16 cellular contexts compared by ENCODE assay signal in genomic region chr7:39125849-39126248, GRCh38.
A peak's percentile ranks its signal among the peaks of the same experiment; 100 is the strongest.
DNase-seq lines count a peak whose midpoint lies in the region; ATAC-seq and TF ChIP-seq lines count a peak whose summit lies in the region.
"Had no signal": no experiment of that assay in that cellular context is flagged by ENCODE, and none has a peak within 500 bp of the region (broad histone marks: within the 10 kb centered on the region; RNA-seq: fewer than 3 reads in every experiment).

No MANE protein-coding gene starts in this region.

- no peak for ATAC-seq in HG03175 (IDR thresholded peaks at IDR 0.05; ENCODE audit: unreplicated experiment)

- peak; percentile 29 to 30 for DNase-seq in HAP-1 (ENCODE audit: low spot score in 2 of 2)
- DNase-seq in NCI-H146 treated with DMSO at 0.1 percent for 48 hours (lab: John Stamatoyannopoulos, UW; ENCODE audit: unreplicated experiment) = peak; percentile 44
- DNase-seq in SK-N-DZ (ENCODE audit: low spot score) = peak; percentile 79
- DNase-seq in neural progenitor cell (ENCODE audit: low spot score) = peak; percentile 86
- no peak for DNase-seq in DMS114 treated with DMSO at 0.1 percent for 48 hours (lab: John Stamatoyannopoulos, UW; ENCODE audit: unreplicated experiment)
- no peak for DNase-seq in GM19238 (ENCODE audit: insufficient read length, low spot score)
- no peak for DNase-seq in SJCRH30
- DNase-seq: C1 segment of cervical spinal cord; CD4-positive, alpha-beta memory T cell; DMS153; DMS79 treated with DMSO at 0.1 percent for 48 hours; EL; HCEC 1CT had no signal

- peak overlapping the region; percentile 77 for H3K4me2 ChIP-seq in neural progenitor cell

- no peak overlapping the region for H3K9ac ChIP-seq in neural progenitor cell

- no peaks in the 10 kb centered on the region for H3K36me3 Mint-ChIP-seq in neural progenitor cell
- H3K36me3 Mint-ChIP-seq: CD4-positive, alpha-beta memory T cell had no signal

- H3K9me3 Mint-ChIP-seq in neural progenitor cell = no peaks in the 10 kb centered on the region
- H3K9me3 Mint-ChIP-seq: CD4-positive, alpha-beta memory T cell had no signal

- H3K4me1 Mint-ChIP-seq in neural progenitor cell = peaks cover 23% of the 10 kb centered on the region
- H3K4me1 Mint-ChIP-seq: CD4-positive, alpha-beta memory T cell had no signal

- H3K27me3 ChIP-seq in HAP-1 (ENCODE audit: low read depth) = no peaks in the 10 kb centered on the region
- no peaks in the 10 kb centered on the region for H3K27me3 ChIP-seq in neural progenitor cell
- H3K27me3 ChIP-seq in SJCRH30 = no peaks in the 10 kb centered on the region

- no peak overlapping the region for H2AFZ ChIP-seq in neural progenitor cell (replicated peaks)

- H3K27ac Mint-ChIP-seq in neural progenitor cell = no peak overlapping the region
- H3K27ac Mint-ChIP-seq: B cell; CD4-positive, alpha-beta memory T cell had no signal

- H4K20me1 ChIP-seq in neural progenitor cell (ENCODE audit: low read depth) = peaks cover 5% of the 10 kb centered on the region

- TF ChIP-seq CTCF in neural progenitor cell (IDR thresholded peaks at IDR 0.05) = no peak

- peaks cover 19% of the 10 kb centered on the region for H3F3A ChIP-seq in neural progenitor cell (ENCODE audit: low read depth)

- H3K4me3 ChIP-seq in HAP-1 (no peak overlapping the region), neural progenitor cell (peak overlapping the region; percentile 26), SJCRH30 (no peak overlapping the region)

- peaks cover 6% of the 10 kb centered on the region for H3K27me3 Mint-ChIP-seq in neural progenitor cell (ENCODE audit: insufficient read depth, low read depth)

- H3K4me1 ChIP-seq in HAP-1 (peaks cover 23% of the 10 kb centered on the region), neural progenitor cell (peaks cover 43% of the 10 kb centered on the region), SJCRH30 (no peaks in the 10 kb centered on the region)

- no peaks in the 10 kb centered on the region for H3K79me2 ChIP-seq in neural progenitor cell (ENCODE audit: low read depth)

- peak overlapping the region; percentile 58 for H3K27ac ChIP-seq in neural progenitor cell
- H3K27ac ChIP-seq in SJCRH30 = no peak overlapping the region
- H3K27ac ChIP-seq: HL-60 had no signal

- in situ Hi-C loops in HAP-1 (cut with MboI; ENCODE audit: low sequenced_read_pairs) = no loop called here

- H3K36me3 ChIP-seq in HAP-1 (replicated peaks) (no peaks in the 10 kb centered on the region), neural progenitor cell (no peaks in the 10 kb centered on the region), SJCRH30 (no peaks in the 10 kb centered on the region)

- no peak overlapping the region for H3K4me3 Mint-ChIP-seq in neural progenitor cell
- H3K4me3 Mint-ChIP-seq: B cell; CD4-positive, alpha-beta memory T cell had no signal

- no peaks in the 10 kb centered on the region for H3K9me3 ChIP-seq in HAP-1
- H3K9me3 ChIP-seq in neural progenitor cell (ENCODE audit: low read depth) = no peaks in the 10 kb centered on the region
- no peaks in the 10 kb centered on the region for H3K9me3 ChIP-seq in SJCRH30 (replicated peaks)

Comparison
In these comparisons a context has a peak if more than half of its experiments do, and no peak if none do; other contexts are left out.
1. DNase-seq: peak in HAP-1 (2 of 2), NCI-H146 treated with DMSO at 0.1 percent for 48 hours (single experiment), SK-N-DZ (single experiment) and neural progenitor cell (single experiment); none in DMS114 treated with DMSO at 0.1 percent for 48 hours (single experiment), GM19238 (single experiment) and SJCRH30 (0 of 2).